In the genomic region with DNA sequence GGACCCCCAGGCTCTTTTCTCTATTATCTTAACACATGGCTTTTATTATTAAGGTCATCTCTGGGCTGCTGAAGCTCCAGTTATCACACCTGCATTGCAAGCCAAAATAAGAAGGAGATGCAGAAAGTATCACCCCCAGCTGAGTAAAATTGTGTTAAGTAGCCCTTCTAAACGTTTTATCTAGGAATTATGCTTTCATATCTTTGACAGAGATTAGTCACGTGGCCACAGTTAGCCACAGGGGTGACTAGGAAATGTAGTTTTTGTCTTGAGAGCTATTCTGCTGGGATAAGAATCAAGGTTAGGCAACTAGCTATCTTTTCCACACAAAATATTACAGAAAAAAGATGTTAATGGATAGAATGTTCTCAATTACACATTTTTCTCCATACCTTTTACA, we compare ENCODE assay signal across 18 cellular contexts.
A peak's percentile ranks its signal among the peaks of the same experiment; 100 is the strongest.
DNase-seq lines count a peak whose midpoint lies in the region; TF ChIP-seq lines count a peak whose summit lies in the region.
"Had no signal": no experiment of that assay in that cellular context is flagged by ENCODE, and none has a peak within 500 bp of the region (broad histone marks: within the 10 kb centered on the region; RNA-seq: fewer than 3 reads in every experiment).

No MANE protein-coding gene starts in this region.

- TF ChIP-seq CTCF in SK-N-SH (IDR thresholded peaks at IDR 0.05) = no peak
- no peak for TF ChIP-seq CTCF in epithelial cell of esophagus (IDR thresholded peaks at IDR 0.05; ENCODE audit: insufficient read depth, low read depth, low read length, missing control alignments)
- no peak for TF ChIP-seq CTCF in testis (IDR thresholded peaks at IDR 0.05)

- no peaks in the 10 kb centered on the region for H3K79me2 ChIP-seq in SK-N-SH (ENCODE audit: insufficient read depth)

- H3F3A ChIP-seq in SK-N-SH (replicated peaks; ENCODE audit: insufficient read depth) = peaks cover 22% of the 10 kb centered on the region

- no peaks in the 10 kb centered on the region for H4K20me1 ChIP-seq in SK-N-SH (ENCODE audit: insufficient read depth)

- H3K27me3 ChIP-seq in SK-N-SH (ENCODE audit: insufficient read depth) (no peaks in the 10 kb centered on the region), testis (no peaks in the 10 kb centered on the region)
- H3K27me3 ChIP-seq: body of pancreas, tibial nerve had no signal

- intact Hi-C loops in testis (cut with DNase I; ENCODE audit: low total_unique reads) = no loop called here

- no peak for TF ChIP-seq POLR2A in testis (IDR thresholded peaks at IDR 0.05)

- no peaks in the 10 kb centered on the region for H3K36me3 ChIP-seq in ES-I3 (ENCODE audit: insufficient read depth, low read length)
- no peaks in the 10 kb centered on the region for H3K36me3 ChIP-seq in SK-N-SH (replicated peaks in 1 of 2; ENCODE audit: control insufficient read depth in 1 of 2, insufficient read depth in 2 of 2, low read length in 1 of 2)
- H3K36me3 ChIP-seq in testis (ENCODE audit: low read depth, missing control alignments) = no peaks in the 10 kb centered on the region
- H3K36me3 ChIP-seq: tibial nerve had no signal

- 0 out of 2 replicates have a peak, but pooled peaks cover 3% of the 10 kb centered on the region for H3K4me1 ChIP-seq in ES-I3 (ENCODE audit: insufficient read depth, low read length)
- peaks cover 17 to 19% of the 10 kb centered on the region in 2 experiments for H3K4me1 ChIP-seq in SK-N-SH (ENCODE audit: control insufficient read depth in 1 of 2, insufficient read depth in 2 of 2, low read depth in 1 of 2, low read length in 1 of 2)
- H3K4me1 ChIP-seq in testis = no peaks in the 10 kb centered on the region
- H3K4me1 ChIP-seq: body of pancreas had no signal

- TF ChIP-seq RAD21 in SK-N-SH (IDR thresholded peaks at IDR 0.05; ENCODE audit: low read length) = no peak

- no peaks in the 10 kb centered on the region for H3K9me2 ChIP-seq in SK-N-SH

- H3K9ac ChIP-seq in ES-I3 (ENCODE audit: low read depth, low read length) (peak overlapping the region; percentile 21; the same call in 1 of the 2 replicates), SK-N-SH (no peak overlapping the region)

- POLR2A ChIA-PET in SK-N-SH (lab: Yijun Ruan, JAX) = interaction anchor here (0.6 kb wide), 1 partner anchor 123 kb away, joined by 3 read pairs; no protein-coding TSS in a partner anchor

- peak in 1 of 2 experiments; percentile 73; a peak in 2 of 4 replicates for TF ChIP-seq EP300 in SK-N-SH (IDR thresholded peaks at IDR 0.05; ENCODE audit: borderline replicate concordance in 1 of 2, low read depth in 1 of 2, low read length in 1 of 2)

- no peak overlapping the region for H2AFZ ChIP-seq in SK-N-SH (ENCODE audit: low read depth)

- DNase-seq in HT-29 (ENCODE audit: low spot score) (peak; percentile 25), SK-N-SH (peak; percentile 38), epithelial cell of esophagus (ENCODE audit: low read depth) (peak; percentile 31), testis (no peak), NCI-H2107 (lab: John Stamatoyannopoulos, UW) (no peak), NCI-H1092 treated with DMSO at 0.1 percent for 48 hours (lab: John Stamatoyannopoulos, UW) (no peak), NCI-H2081 treated with DMSO at 0.1 percent for 48 hours (lab: John Stamatoyannopoulos, UW) (no peak)
- DNase-seq: activated CD4-positive, alpha-beta memory T cell treated with anti-CD3 and anti-CD28 coated beads, Interleukin-2, amount 10 ng/mL, durations not matched to agents 7 days and 5 days; activated T-cell treated with anti-CD3 and anti-CD28 coated beads, Interleukin-2, amount 50 U/mL, for 4 hours; body of pancreas; Calu3; hippocampal formation; NCI-H2081; NCI-H524 treated with DMSO at 0.1 percent for 48 hours; stimulated activated naive B cell treated with anti-CD40 and anti-IgM and Interleukin-4, amounts not matched to agents 10 μg/mL and 1 μg/mL and 100 μg/mL, for 72 hours; SW 1271 had no signal

- H3K27ac ChIP-seq in SK-N-SH (ENCODE audit: low read depth in 2 of 2, low read length in 1 of 2) (0 out of 4 replicates have a peak overlapping the region, but pooled peaks of 1 of the 2 experiments have one; percentile 4), testis (no peak overlapping the region)
- H3K27ac ChIP-seq: body of pancreas had no signal

- H3K4me3 ChIP-seq in SK-N-SH (ENCODE audit: low read depth in 2 of 2, low read length in 1 of 2) = no peak overlapping the region
- H3K4me3 ChIP-seq in epithelial cell of esophagus (ENCODE audit: low read length) = no peak overlapping the region
- H3K4me3 ChIP-seq in testis = no peak overlapping the region
- H3K4me3 ChIP-seq: body of pancreas, tibial nerve had no signal

- WGBS in SK-N-SH (ENCODE audit: low lambda C conversion rate) = 9% methylated on average over 2 of the region's 2 CpGs
- WGBS in testis, 2 donors = 36 to 48% methylated on average over 2 of the region's 2 CpGs

- H3K9me3 ChIP-seq in ES-I3 (ENCODE audit: control insufficient read depth, insufficient read depth, low read length) (no peaks in the 10 kb centered on the region), SK-N-SH (no peaks in the 10 kb centered on the region), testis (no peaks in the 10 kb centered on the region)
- H3K9me3 ChIP-seq: body of pancreas, tibial nerve had no signal

- no peak overlapping the region for H3K4me2 ChIP-seq in SK-N-SH

- CTCF ChIA-PET in SK-N-SH (lab: Yijun Ruan, JAX) = interaction anchor here (1.0 to 2.1 kb wide), 2 partner anchors 9 to 10 kb away, joined by 3 to 13 read pairs; no protein-coding TSS in a partner anchor

TF ChIP-seq in SK-N-SH, 30 proteins besides CTCF, POLR2A, EP300 and RAD21:
- TF ChIP-seq RCOR1 (IDR thresholded peaks at IDR 0.05; ENCODE audit: low read length) = peak; percentile 79
- peak; percentile 16; the same call in 1 of the 2 replicates for TF ChIP-seq TCF12 (IDR thresholded peaks at IDR 0.05)
- TF ChIP-seq RFX5 (IDR thresholded peaks at IDR 0.05; ENCODE audit: low read length) = no peak
- TF ChIP-seq, protein P1, sequence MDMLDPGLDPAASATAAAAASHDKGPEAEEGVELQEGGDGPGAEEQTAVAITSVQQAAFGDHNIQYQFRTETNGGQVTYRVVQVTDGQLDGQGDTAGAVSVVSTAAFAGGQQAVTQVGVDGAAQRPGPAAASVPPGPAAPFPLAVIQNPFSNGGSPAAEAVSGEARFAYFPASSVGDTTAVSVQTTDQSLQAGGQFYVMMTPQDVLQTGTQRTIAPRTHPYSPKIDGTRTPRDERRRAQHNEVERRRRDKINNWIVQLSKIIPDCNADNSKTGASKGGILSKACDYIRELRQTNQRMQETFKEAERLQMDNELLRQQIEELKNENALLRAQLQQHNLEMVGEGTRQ (IDR thresholded peaks at IDR 0.05; ENCODE audit: borderline replicate concordance, low read depth, low read length) = peak; percentile 48
- TF ChIP-seq, protein P2, sequence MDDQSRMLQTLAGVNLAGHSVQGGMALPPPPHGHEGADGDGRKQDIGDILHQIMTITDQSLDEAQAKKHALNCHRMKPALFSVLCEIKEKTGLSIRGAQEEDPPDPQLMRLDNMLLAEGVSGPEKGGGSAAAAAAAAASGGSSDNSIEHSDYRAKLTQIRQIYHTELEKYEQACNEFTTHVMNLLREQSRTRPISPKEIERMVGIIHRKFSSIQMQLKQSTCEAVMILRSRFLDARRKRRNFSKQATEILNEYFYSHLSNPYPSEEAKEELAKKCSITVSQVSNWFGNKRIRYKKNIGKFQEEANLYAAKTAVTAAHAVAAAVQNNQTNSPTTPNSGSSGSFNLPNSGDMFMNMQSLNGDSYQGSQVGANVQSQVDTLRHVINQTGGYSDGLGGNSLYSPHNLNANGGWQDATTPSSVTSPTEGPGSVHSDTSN (IDR thresholded peaks at IDR 0.05) = 0 out of 2 replicates have a peak, but pooled peaks have one; percentile 16
- peak; percentile 84 for TF ChIP-seq GATA2 (CRISPR knock-in tag; IDR thresholded peaks at IDR 0.05)
- TF ChIP-seq, protein P3, sequence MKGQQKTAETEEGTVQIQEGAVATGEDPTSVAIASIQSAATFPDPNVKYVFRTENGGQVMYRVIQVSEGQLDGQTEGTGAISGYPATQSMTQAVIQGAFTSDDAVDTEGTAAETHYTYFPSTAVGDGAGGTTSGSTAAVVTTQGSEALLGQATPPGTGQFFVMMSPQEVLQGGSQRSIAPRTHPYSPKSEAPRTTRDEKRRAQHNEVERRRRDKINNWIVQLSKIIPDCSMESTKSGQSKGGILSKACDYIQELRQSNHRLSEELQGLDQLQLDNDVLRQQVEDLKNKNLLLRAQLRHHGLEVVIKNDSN (IDR thresholded peaks at IDR 0.05; ENCODE audit: borderline replicate concordance, low read depth) = peak; percentile 93
- TF ChIP-seq CHD2 (IDR thresholded peaks at IDR 0.05; ENCODE audit: low read length, partially characterized antibody) = peak; percentile 42
- TF ChIP-seq, protein P4, sequence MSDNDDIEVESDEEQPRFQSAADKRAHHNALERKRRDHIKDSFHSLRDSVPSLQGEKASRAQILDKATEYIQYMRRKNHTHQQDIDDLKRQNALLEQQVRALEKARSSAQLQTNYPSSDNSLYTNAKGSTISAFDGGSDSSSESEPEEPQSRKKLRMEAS (IDR thresholded peaks at IDR 0.05; ENCODE audit: low read depth) = no peak

Comparison
In these comparisons a context has a peak if more than half of its experiments do, and no peak if none do; other contexts are left out.
1. DNase-seq: peak in HT-29 (single experiment), SK-N-SH (single experiment) and epithelial cell of esophagus (single experiment); none in testis (single experiment), NCI-H2107 (single experiment), NCI-H1092 treated with DMSO at 0.1 percent for 48 hours (single experiment) and NCI-H2081 treated with DMSO at 0.1 percent for 48 hours (single experiment).